In the genomic region with DNA sequence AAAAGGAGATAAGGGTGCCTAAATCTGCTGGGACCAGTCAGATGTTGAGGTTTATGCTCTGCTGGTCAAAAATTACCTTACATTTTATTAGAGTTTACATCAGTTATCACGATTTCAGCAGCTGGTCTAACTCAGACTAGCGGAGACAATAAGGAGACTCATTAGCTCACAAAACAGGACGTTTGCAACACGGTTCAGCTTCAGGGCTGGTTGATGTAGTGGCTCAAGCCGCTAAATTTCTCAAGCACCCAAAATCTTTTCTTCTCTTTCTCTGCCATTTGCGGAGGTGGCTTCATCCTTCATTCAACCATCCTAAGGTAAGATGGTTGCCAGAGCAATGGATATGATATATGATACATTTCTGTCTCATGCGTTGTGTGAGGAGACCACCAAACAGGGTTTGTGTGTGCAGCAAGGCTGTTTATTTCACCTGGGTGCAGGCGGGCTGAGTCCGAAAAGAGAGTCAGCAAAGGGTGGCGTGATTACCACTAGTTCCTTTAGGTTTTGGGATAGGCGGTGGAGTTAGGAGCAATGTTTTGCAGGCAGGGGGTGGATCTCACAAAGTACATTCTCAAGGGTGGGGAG, we compare ENCODE assay signal across 14 cellular contexts. TPM values are rescaled to one million over a fixed set of nuclear protein-coding genes. Genes with fewer than 3 reads are reported as not detected.
A peak's percentile ranks its signal among the peaks of the same experiment; 100 is the strongest.
DNase-seq lines count a peak whose midpoint lies in the region; ATAC-seq and TF ChIP-seq lines count a peak whose summit lies in the region.
"Had no signal": no experiment of that assay in that cellular context is flagged by ENCODE, and none has a peak within 500 bp of the region (broad histone marks: within the 10 kb centered on the region; RNA-seq: fewer than 3 reads in every experiment).

No MANE protein-coding gene starts in this region.

- H3K79me1 ChIP-seq in IMR-90 (ENCODE audit: low read depth in 1 of 2, low read length in 2 of 2): no peaks in the 10 kb centered on the region

- no peaks in the 10 kb centered on the region for H4K20me1 ChIP-seq in IMR-90 (ENCODE audit: insufficient read depth, low read length)
- H4K20me1 ChIP-seq in neural progenitor cell (ENCODE audit: low read depth): no peaks in the 10 kb centered on the region

- no peak overlapping the region for H2BK5ac ChIP-seq in IMR-90 (ENCODE audit: low read depth, low read length, poor library complexity, severe bottlenecking)

- intact Hi-C loops in CD8-positive, alpha-beta T cell (cut with DNase I, micrococcal nuclease): loop anchor here (1.0 to 2.0 kb wide), 5 partner anchors 18 to 75 kb away; a partner anchor contains a TSS
- intact Hi-C loops in IMR-90 (cut with micrococcal nuclease): no loop called here
- intact Hi-C loops in head of caudate nucleus (cut with DNase I): no loop called here

- H2AK9ac ChIP-seq in IMR-90 (replicated peaks; ENCODE audit: low read depth, low read length, poor library complexity): peak overlapping the region; percentile 9

- peak overlapping the region; percentile 43; the same call in 1 of the 2 replicates for H2AK5ac ChIP-seq in IMR-90 (ENCODE audit: low read depth, low read length)

- no peak overlapping the region for H2BK120ac ChIP-seq in IMR-90 (ENCODE audit: low read depth, low read length)

- no peaks in the 10 kb centered on the region for H3K36me3 ChIP-seq in CD8-positive, alpha-beta T cell (ENCODE audit: insufficient read depth, low read length)
- H3K36me3 ChIP-seq in IMR-90 (ENCODE audit: control insufficient read depth, insufficient read depth, low read length) (no peaks in the 10 kb centered on the region), neural progenitor cell (no peaks in the 10 kb centered on the region)

- H3K9me3 ChIP-seq in CD8-positive, alpha-beta T cell (ENCODE audit: low read length): no peaks in the 10 kb centered on the region
- H3K9me3 ChIP-seq in IMR-90 (ENCODE audit: control insufficient read depth, insufficient read depth, low read length): no peaks in the 10 kb centered on the region
- no peaks in the 10 kb centered on the region for H3K9me3 ChIP-seq in neural progenitor cell (ENCODE audit: low read depth)

- H3K14ac ChIP-seq in IMR-90 (replicated peaks; ENCODE audit: low read depth, low read length): no peak overlapping the region

- CTCF ChIA-PET in CD8-positive, alpha-beta T cell (lab: Charles Lee): interaction anchor here (0.7 to 1.4 kb wide), 4 partner anchors 19 to 55 kb away, joined by 3 to 8 read pairs (median 4); no protein-coding TSS in a partner anchor
- CTCF ChIA-PET in IMR-90 (lab: Yijun Ruan, JAX): no interaction called here

- H3K27me3 Mint-ChIP-seq in CD8-positive, alpha-beta T cell (ENCODE audit: low read depth): no peaks in the 10 kb centered on the region
- no peaks in the 10 kb centered on the region for H3K27me3 Mint-ChIP-seq in activated T-cell treated with anti-CD3 and anti-CD28 coated beads, Interleukin-2, amount 50 U/mL, for 72 hours (ENCODE audit: low read depth)
- no peaks in the 10 kb centered on the region for H3K27me3 Mint-ChIP-seq in neural progenitor cell (ENCODE audit: insufficient read depth, low read depth)

- no peak overlapping the region for H3K18ac ChIP-seq in IMR-90 (ENCODE audit: low read depth, low read length)

- H4K8ac ChIP-seq in IMR-90 (ENCODE audit: low read depth in 2 of 2, low read length in 2 of 2): 0 out of 4 replicates have a peak overlapping the region, but pooled peaks of 1 of the 2 experiments have one; percentile 12

- in situ Hi-C loops in IMR-90 (cut with MboI; ENCODE audit: low sequenced_read_pairs): no loop called here

- no peak for TF ChIP-seq POLR2A in IMR-90 (IDR thresholded peaks at IDR 0.05; ENCODE audit: low read depth, low read length)

- POLR2A ChIA-PET in CD8-positive, alpha-beta T cell (lab: Charles Lee): interaction anchor here (0.6 to 1.6 kb wide), 4 partner anchors 11 to 74 kb away, joined by 3 to 5 read pairs (median 4); a partner anchor contains a TSS
- POLR2A ChIA-PET in IMR-90 (lab: Charles Lee; ENCODE audit: unreplicated experiment): no interaction called here

- BruUV-seq in IMR-90 (replicated peaks; lab: Mats Ljungman, UMichigan): no TSS peak

- dilution Hi-C loops in IMR-90 (cut with HindIII; ENCODE audit: low sequenced_read_pairs, unreplicated experiment): no loop called here

- peak in 1 of 7 experiments; percentile 56 for DNase-seq in CD8-positive, alpha-beta T cell
- DNase-seq in IMR-90 (no peak), neural progenitor cell (ENCODE audit: low spot score) (no peak), NCI-H2107 treated with DMSO at 0.1 percent for 48 hours (lab: John Stamatoyannopoulos, UW; ENCODE audit: unreplicated experiment) (no peak), head of caudate nucleus (no peak), NCI-H748 (lab: John Stamatoyannopoulos, UW; ENCODE audit: unreplicated experiment) (no peak)
- DNase-seq in activated T-cell treated with anti-CD3 and anti-CD28 coated beads, Interleukin-2, amount 50 U/mL, for 72 hours: peak in 1 of 2 donors; percentile 14
- DNase-seq: anterior cingulate cortex, dorsolateral prefrontal cortex, foreskin fibroblast, midbrain, NCI-H1694, NCI-H774, substantia nigra had no signal

- H4K91ac ChIP-seq in IMR-90 (ENCODE audit: insufficient read depth, low read depth, low read length): peak overlapping the region; percentile 59

- no peak overlapping the region for H3K23ac ChIP-seq in IMR-90 (ENCODE audit: low read depth, low read length)

- peaks cover 12% of the 10 kb centered on the region; the same call in 1 of the 2 replicates for H3K9me1 ChIP-seq in IMR-90 (ENCODE audit: insufficient read depth, low read length)

- no peak overlapping the region for H3K9ac ChIP-seq in IMR-90 (ENCODE audit: low read depth, low read length)
- H3K9ac ChIP-seq in neural progenitor cell: no peak overlapping the region

- H3K27ac ChIP-seq in CD8-positive, alpha-beta T cell (ENCODE audit: low read depth, low read length): peak overlapping the region; percentile 33
- H3K27ac ChIP-seq in IMR-90 (ENCODE audit: insufficient read depth, low read length): no peak overlapping the region
- H3K27ac ChIP-seq in neural progenitor cell: no peak overlapping the region
- H3K27ac ChIP-seq: dorsolateral prefrontal cortex had no signal

- ATAC-seq in CD8-positive, alpha-beta T cell: peak; percentile 18
- ATAC-seq in IMR-90 (ENCODE audit: low read depth): no peak
- ATAC-seq in activated T-cell treated with anti-CD3 and anti-CD28 coated beads, Interleukin-2, amount 50 U/mL, for 72 hours (replicated peaks in 1 of 2): peak; percentile 15 to 29

- peaks cover 3% of the 10 kb centered on the region for H3F3A ChIP-seq in neural progenitor cell (ENCODE audit: low read depth)

- WGBS in IMR-90 (ENCODE audit: extremely low coverage in 2 of 2, insufficient read length in 1 of 2), 2 experiments: 86% methylated on average over 1 of the region's 11 CpGs; no CpG with 5 or more reads in 1 of the 2 experiments

- H3K4me2 ChIP-seq in IMR-90 (ENCODE audit: low read depth, low read length): no peak overlapping the region
- no peak overlapping the region for H3K4me2 ChIP-seq in neural progenitor cell

- H3K36me3 Mint-ChIP-seq in CD8-positive, alpha-beta T cell: no peaks in the 10 kb centered on the region
- H3K36me3 Mint-ChIP-seq in activated T-cell treated with anti-CD3 and anti-CD28 coated beads, Interleukin-2, amount 50 U/mL, for 72 hours (ENCODE audit: insufficient read depth in 2 of 2): no peaks in the 10 kb centered on the region
- no peaks in the 10 kb centered on the region for H3K36me3 Mint-ChIP-seq in neural progenitor cell

- peak overlapping the region; percentile 97 for H3K27ac Mint-ChIP-seq in CD8-positive, alpha-beta T cell
- H3K27ac Mint-ChIP-seq in activated T-cell treated with anti-CD3 and anti-CD28 coated beads, Interleukin-2, amount 50 U/mL, for 72 hours: peak overlapping the region; percentile 89
- H3K27ac Mint-ChIP-seq in neural progenitor cell: peak overlapping the region; percentile 39

- H2AFZ ChIP-seq in IMR-90 (replicated peaks; ENCODE audit: low read length, poor library complexity) (no peak overlapping the region), neural progenitor cell (replicated peaks) (peak overlapping the region; percentile 96)

- H4K5ac ChIP-seq in IMR-90 (ENCODE audit: low read depth, low read length): no peak overlapping the region; the same call in 1 of the 2 replicates

- H3K4me1 ChIP-seq in CD8-positive, alpha-beta T cell (ENCODE audit: insufficient read depth, low read length): peaks cover 29% of the 10 kb centered on the region
- H3K4me1 ChIP-seq in IMR-90 (ENCODE audit: control insufficient read depth, insufficient read depth, low read length): peaks cover 3% of the 10 kb centered on the region; the same call in 1 of the 2 replicates
- peaks cover 6% of the 10 kb centered on the region for H3K4me1 ChIP-seq in neural progenitor cell

- H3K56ac ChIP-seq in IMR-90 (ENCODE audit: extremely low read depth, insufficient read depth, low read length): no peak overlapping the region

- H3K4me3 ChIP-seq in CD8-positive, alpha-beta T cell (ENCODE audit: low read depth, low read length): peak overlapping the region; percentile 1
- H3K4me3 ChIP-seq in IMR-90 (ENCODE audit: insufficient read depth, low read depth, low read length) (no peak overlapping the region), neural progenitor cell (no peak overlapping the region)
- H3K4me3 ChIP-seq: dorsolateral prefrontal cortex had no signal

- peak overlapping the region; percentile 74 for H3K4me3 Mint-ChIP-seq in CD8-positive, alpha-beta T cell
- peak overlapping the region; percentile 84 to 90 for H3K4me3 Mint-ChIP-seq in activated T-cell treated with anti-CD3 and anti-CD28 coated beads, Interleukin-2, amount 50 U/mL, for 72 hours
- H3K4me3 Mint-ChIP-seq in neural progenitor cell: no peak overlapping the region

- no peak overlapping the region for H3K4ac ChIP-seq in IMR-90 (ENCODE audit: low read depth, low read length)

- H2BK15ac ChIP-seq in IMR-90 (ENCODE audit: low read depth, low read length): no peak overlapping the region

- H2BK20ac ChIP-seq in IMR-90 (ENCODE audit: low read depth, low read length): no peak overlapping the region

- no peaks in the 10 kb centered on the region for H3K27me3 ChIP-seq in CD8-positive, alpha-beta T cell (ENCODE audit: insufficient read depth, low read length)
- no peaks in the 10 kb centered on the region for H3K27me3 ChIP-seq in IMR-90 (ENCODE audit: control insufficient read depth, insufficient read depth, low read length)
- no peaks in the 10 kb centered on the region for H3K27me3 ChIP-seq in neural progenitor cell
- H3K27me3 ChIP-seq: dorsolateral prefrontal cortex had no signal

- TF ChIP-seq CTCF in CD8-positive, alpha-beta T cell (IDR thresholded peaks at IDR 0.05): no peak
- TF ChIP-seq CTCF in IMR-90 (conservative IDR thresholded peaks at IDR 0.05; ENCODE audit: low read depth, low read length) (no peak), neural progenitor cell (IDR thresholded peaks at IDR 0.05) (no peak)

- no peaks in the 10 kb centered on the region for H3K9me3 Mint-ChIP-seq in CD8-positive, alpha-beta T cell
- no peaks in the 10 kb centered on the region for H3K9me3 Mint-ChIP-seq in activated T-cell treated with anti-CD3 and anti-CD28 coated beads, Interleukin-2, amount 50 U/mL, for 72 hours
- no peaks in the 10 kb centered on the region for H3K9me3 Mint-ChIP-seq in neural progenitor cell

- H3K79me2 ChIP-seq in neural progenitor cell (ENCODE audit: low read depth): no peaks in the 10 kb centered on the region

- TF ChIP-seq RAD21 in IMR-90 (IDR thresholded peaks at IDR 0.05; ENCODE audit: low read length): no peak

- peaks cover 27% of the 10 kb centered on the region for H3K4me1 Mint-ChIP-seq in CD8-positive, alpha-beta T cell (ENCODE audit: low read depth)
- H3K4me1 Mint-ChIP-seq in activated T-cell treated with anti-CD3 and anti-CD28 coated beads, Interleukin-2, amount 50 U/mL, for 72 hours (ENCODE audit: low read depth): peaks cover 41% of the 10 kb centered on the region
- H3K4me1 Mint-ChIP-seq in neural progenitor cell: peaks cover 15% of the 10 kb centered on the region

RNA-seq across cellular contexts. Expression of a gene that starts 30.3 kb away (rescaled TPM):
- total RNA-seq in CD8-positive, alpha-beta T cell: 10 to 100 TPM; 48.6 to 49.6 TPM
- total RNA-seq in IMR-90 (2012; rRNA removed): 54.8 and 58.9 TPM in 2 replicates
- 35.6 and 38.0 TPM in 2 replicates for polyA plus RNA-seq in IMR-90 (2012; rRNA removed)
- 14.5 and 24.5 TPM in 2 replicates for polyA plus RNA-seq in IMR-90 (2012; cell fraction: cytosol; rRNA removed)
- 33.5 and 72.7 TPM in 2 replicates for polyA plus RNA-seq in IMR-90 (2012; cell fraction: nucleus; rRNA removed; ENCODE audit: low replicate concordance)
- total RNA-seq in activated T-cell treated with anti-CD3 and anti-CD28 coated beads, Interleukin-2, amount 50 U/mL, for 72 hours: 100 to 1,000 TPM in 1 of 2 donors, 10 to 100 TPM in 1; 87.3 to 108 TPM
- 38.3 and 50.8 TPM in 2 replicates for total RNA-seq in neural progenitor cell (ENCODE audit: low replicate concordance)

RNA-seq across cellular contexts. Expression of a gene that starts 47.9 kb away (rescaled TPM):
- 10 to 100 TPM; 53.4 to 55.6 TPM for total RNA-seq in CD8-positive, alpha-beta T cell
- total RNA-seq in IMR-90 (2012; rRNA removed): 9.5 and 11.4 TPM in 2 replicates
- 10.9 and 12.7 TPM in 2 replicates for polyA plus RNA-seq in IMR-90 (2012; rRNA removed)
- polyA plus RNA-seq in IMR-90 (2012; cell fraction: cytosol; rRNA removed): 2.8 and 3.9 TPM in 2 replicates
- 13.3 and 42.0 TPM in 2 replicates for polyA plus RNA-seq in IMR-90 (2012; cell fraction: nucleus; rRNA removed; ENCODE audit: low replicate concordance)
- 10 to 100 TPM; 50.7 to 53.9 TPM for total RNA-seq in activated T-cell treated with anti-CD3 and anti-CD28 coated beads, Interleukin-2, amount 50 U/mL, for 72 hours
- 34.5 and 49.1 TPM in 2 replicates for total RNA-seq in neural progenitor cell (ENCODE audit: low replicate concordance)

Comparison
In these comparisons a context has a peak if more than half of its experiments do, and no peak if none do; other contexts are left out.
1. H3K27ac Mint-ChIP-seq: peak in every context shown above with its lines; median percentile 97 in CD8-positive, alpha-beta T cell; 89 in activated T-cell treated with anti-CD3 and anti-CD28 coated beads, Interleukin-2, amount 50 U/mL, for 72 hours; 39 in neural progenitor cell.
2. intact Hi-C loops: an anchor here in CD8-positive, alpha-beta T cell (1.0 to 2.0 kb wide); none called in IMR-90 and head of caudate nucleus.